ENCODE assay signal across 17 cellular contexts in the genomic region with DNA sequence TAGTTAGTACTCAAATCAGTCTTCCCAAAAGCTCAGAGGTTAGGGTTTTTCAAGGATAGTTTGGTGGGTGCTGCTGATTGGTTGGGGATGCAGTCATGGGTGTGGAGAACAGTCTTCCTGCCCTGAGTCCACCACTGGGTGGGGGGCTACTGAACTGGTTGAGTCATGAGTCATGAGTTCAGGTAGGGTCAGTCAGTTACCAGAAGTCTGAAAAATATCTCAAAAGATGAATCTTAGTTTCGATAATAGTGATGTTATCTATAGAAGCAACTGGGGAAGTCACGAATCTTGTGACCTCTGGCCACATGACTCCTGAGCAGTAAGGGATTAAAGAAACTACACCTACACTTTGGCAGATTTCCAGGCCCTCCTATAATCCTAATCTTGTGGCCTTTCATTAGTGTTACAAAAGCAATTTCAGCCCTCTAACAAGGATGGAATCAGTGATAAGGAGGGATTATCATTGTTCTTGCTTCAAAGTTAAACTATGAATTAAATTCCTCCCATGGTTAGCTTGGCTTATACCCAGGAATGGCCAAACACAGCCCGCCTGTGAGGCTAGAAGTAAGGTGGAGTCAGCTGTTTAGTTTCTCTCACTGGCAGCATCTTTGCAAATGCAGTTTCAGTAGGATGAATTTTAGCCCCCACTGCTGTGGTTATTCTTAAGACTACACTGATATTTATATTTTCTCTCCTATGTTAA. TPM values are rescaled to one million over a fixed set of nuclear protein-coding genes. Genes with fewer than 3 reads are reported as not detected.
DNase-seq lines count a peak whose midpoint lies in the region; ATAC-seq and TF ChIP-seq lines count a peak whose summit lies in the region.
"Had no signal": no experiment of that assay in that cellular context is flagged by ENCODE, and none has a peak within 500 bp of the region (broad histone marks: within the 10 kb centered on the region; RNA-seq: fewer than 3 reads in every experiment).

No MANE protein-coding gene starts in this region.

- CTCF ChIA-PET in activated CD4-positive, alpha-beta memory T cell treated with anti-CD3 and anti-CD28 coated beads, Interleukin-2, amount 10 ng/mL, durations not matched to agents 7 days and 5 days (lab: Charles Lee) = interaction anchor here (1.7 kb wide), 1 partner anchor 32 kb away, joined by 5 read pairs; no protein-coding TSS in a partner anchor

- H3K27me3 Mint-ChIP-seq in activated CD4-positive, alpha-beta memory T cell treated with anti-CD3 and anti-CD28 coated beads, Interleukin-2, amount 10 ng/mL, durations not matched to agents 7 days and 5 days = no peaks in the 10 kb centered on the region
- H3K27me3 Mint-ChIP-seq: IgD-negative memory B cell had no signal

- no peak overlapping the region for H3K4me3 Mint-ChIP-seq in activated CD4-positive, alpha-beta memory T cell treated with anti-CD3 and anti-CD28 coated beads, Interleukin-2, amount 10 ng/mL, durations not matched to agents 7 days and 5 days
- H3K4me3 Mint-ChIP-seq: IgD-negative memory B cell, nephron had no signal

- POLR2A ChIA-PET in activated CD4-positive, alpha-beta memory T cell treated with anti-CD3 and anti-CD28 coated beads, Interleukin-2, amount 10 ng/mL, durations not matched to agents 7 days and 5 days (lab: Charles Lee) = no interaction called here

- TF ChIP-seq CTCF in dorsolateral prefrontal cortex (IDR thresholded peaks at IDR 0.05 in 54 of 56, conservative IDR thresholded peaks at IDR 0.05 in 2 of 56; ENCODE audit: low read depth in 1 of 56, partially characterized antibody in 56 of 56) = no peak

- H3K36me3 ChIP-seq in SK-N-MC (ENCODE audit: insufficient read depth, low read length) = no peaks in the 10 kb centered on the region
- H3K36me3 ChIP-seq: transverse colon had no signal

- ATAC-seq in GM18502 (IDR thresholded peaks at IDR 0.05; ENCODE audit: poor library complexity, unreplicated experiment) (peak; percentile 57), GM21526 (IDR thresholded peaks at IDR 0.05; ENCODE audit: low FRiP score, unreplicated experiment) (peak; percentile 65), HG03045 (IDR thresholded peaks at IDR 0.05; ENCODE audit: unreplicated experiment) (peak; percentile 61)
- ATAC-seq: activated CD4-positive, CD25-positive, alpha-beta regulatory T cell treated with anti-CD3 and anti-CD28 coated beads, Interleukin-2, amount 50 U/mL, for 24 hours; left cardiac atrium had no signal

- H3K27ac ChIP-seq in SK-N-MC (peak overlapping the region; percentile 85), dorsolateral prefrontal cortex (no peak overlapping the region)
- H3K27ac ChIP-seq: transverse colon had no signal

- H3K4me1 Mint-ChIP-seq in activated CD4-positive, alpha-beta memory T cell treated with anti-CD3 and anti-CD28 coated beads, Interleukin-2, amount 10 ng/mL, durations not matched to agents 7 days and 5 days = no peaks in the 10 kb centered on the region
- H3K4me1 Mint-ChIP-seq: nephron had no signal

- intact Hi-C loops in dorsolateral prefrontal cortex (cut with DNase I) = loop anchor here (10.0 kb wide), 1 partner anchor 1024 kb away; no protein-coding TSS in a partner anchor

- no peak overlapping the region for H3K9ac ChIP-seq in SK-N-MC (ENCODE audit: insufficient read length)

- H3K4me3 ChIP-seq in SK-N-MC (no peak overlapping the region), dorsolateral prefrontal cortex (no peak overlapping the region)
- H3K4me3 ChIP-seq: transverse colon had no signal

- H3K27me3 ChIP-seq in dorsolateral prefrontal cortex = no peaks in the 10 kb centered on the region
- H3K27me3 ChIP-seq: transverse colon had no signal

- no peak for DNase-seq in SK-N-MC (ENCODE audit: low read depth, low spot score)
- DNase-seq in dorsolateral prefrontal cortex = no peak
- DNase-seq in activated CD4-positive, alpha-beta memory T cell treated with anti-CD3 and anti-CD28 coated beads, Interleukin-2, amount 10 ng/mL, durations not matched to agents 7 days and 5 days = no peak
- no peak for DNase-seq in NCI-H128 (lab: John Stamatoyannopoulos, UW; ENCODE audit: unreplicated experiment)
- no peak for DNase-seq in SK-N-DZ (ENCODE audit: low spot score)
- DNase-seq: activated T-cell treated with anti-CD3 and anti-CD28 coated beads, Interleukin-2, amount 50 U/mL, for 1 hour; aorta; effector memory CD4-positive, alpha-beta T cell; left cardiac atrium; NCI-H2029; transverse colon had no signal

- no peak overlapping the region for H3K27ac Mint-ChIP-seq in activated CD4-positive, alpha-beta memory T cell treated with anti-CD3 and anti-CD28 coated beads, Interleukin-2, amount 10 ng/mL, durations not matched to agents 7 days and 5 days
- H3K27ac Mint-ChIP-seq: IgD-negative memory B cell, nephron had no signal

- H3K9me3 Mint-ChIP-seq in activated CD4-positive, alpha-beta memory T cell treated with anti-CD3 and anti-CD28 coated beads, Interleukin-2, amount 10 ng/mL, durations not matched to agents 7 days and 5 days = no peaks in the 10 kb centered on the region
- H3K9me3 Mint-ChIP-seq: nephron had no signal

- no peaks in the 10 kb centered on the region for H3K36me3 Mint-ChIP-seq in activated CD4-positive, alpha-beta memory T cell treated with anti-CD3 and anti-CD28 coated beads, Interleukin-2, amount 10 ng/mL, durations not matched to agents 7 days and 5 days (ENCODE audit: low read depth)
- H3K36me3 Mint-ChIP-seq: IgD-negative memory B cell had no signal

- no peaks in the 10 kb centered on the region for H3K9me3 ChIP-seq in SK-N-MC (ENCODE audit: low read depth, low read length)
- H3K9me3 ChIP-seq: transverse colon had no signal

RNA-seq across cellular contexts. Expression of gene NKAIN2, which starts 33.3 kb away (rescaled TPM):
- total RNA-seq in dorsolateral prefrontal cortex = 100 to 1,000 TPM in 4 of 120 experiments, 10 to 100 TPM in 116; 19.9 to 121 (median 54.2) TPM
- not detected for total RNA-seq in activated CD4-positive, alpha-beta memory T cell treated with anti-CD3 and anti-CD28 coated beads, Interleukin-2, amount 10 ng/mL, durations not matched to agents 7 days and 5 days
- 0.03 TPM in 1 of 2 replicates, not detected in the other for polyA plus RNA-seq in SK-N-DZ (2014; cell fraction: cytosol; rRNA removed)
- polyA plus RNA-seq in SK-N-DZ (2014; cell fraction: nucleus; rRNA removed) = 0.06 TPM in 1 of 2 replicates, not detected in the other
- polyA plus RNA-seq: aorta, IgD-negative memory B cell had no signal

Comparison
In these comparisons a context has a peak if more than half of its experiments do, and no peak if none do; other contexts are left out.
1. RNA of gene NKAIN2, which starts 33.3 kb away (total RNA-seq): 19.9 to 121 TPM in dorsolateral prefrontal cortex; not detected in activated CD4-positive, alpha-beta memory T cell treated with anti-CD3 and anti-CD28 coated beads, Interleukin-2, amount 10 ng/mL, durations not matched to agents 7 days and 5 days; every median in the first group is over 10 times any median in the second.
2. Peak in every context shown above with its lines, with median percentiles within 50 percentile points of each other: ATAC-seq.